14 cellular contexts compared by ENCODE assay signal in genomic region chr17:31919802-31920525, GRCh38. TPM values are rescaled to one million over a fixed set of nuclear protein-coding genes. Genes with fewer than 3 reads are reported as not detected.
DNase-seq lines count a peak whose midpoint lies in the region; ATAC-seq, FAIRE-seq and TF ChIP-seq lines count a peak whose summit lies in the region.
"Had no signal": no experiment of that assay in that cellular context is flagged by ENCODE, and none has a peak within 500 bp of the region (broad histone marks: within the 10 kb centered on the region; RNA-seq: fewer than 3 reads in every experiment).

No MANE protein-coding gene starts in this region.

- no peaks in the 10 kb centered on the region for H3K79me2 ChIP-seq in K562 (ENCODE audit: control insufficient read depth, insufficient read depth, low read length)

- H4K20me1 ChIP-seq in K562 (replicated peaks; ENCODE audit: control insufficient read depth, insufficient read depth, low read length) = no peaks in the 10 kb centered on the region

- DNase-seq in activated CD4-positive, alpha-beta memory T cell treated with anti-CD3 and anti-CD28 coated beads for 36 hours = peak; percentile 43
- DNase-seq in activated CD4-positive, alpha-beta memory T cell treated with anti-CD3 and anti-CD28 coated beads, Interleukin-2, amount 10 ng/mL, durations not matched to agents 7 days and 5 days = no peak
- DNase-seq in Panc1 (ENCODE audit: low read depth, low spot score) = no peak
- no peak for DNase-seq in K562 (ENCODE audit: extremely low read depth in 1 of 4, low spot score in 3 of 4)
- peak; percentile 27 for DNase-seq in stimulated activated CD4-positive, alpha-beta T cell treated with anti-CD3 and anti-CD28 coated beads, Interleukin-1b, Interleukin-23, amount 100 ng/mL, for 48 hours
- DNase-seq in GOT3 (lab: John Stamatoyannopoulos, UW) = no peak
- no peak for DNase-seq in LoVo (ENCODE audit: low spot score)
- DNase-seq: ACHN; central memory CD4-positive, alpha-beta T cell; DMS 273 treated with DMSO at 0.1 percent for 48 hours; kidney; NCI-H2029; upper lobe of left lung had no signal

- H3K4me3 Mint-ChIP-seq in activated CD4-positive, alpha-beta memory T cell treated with anti-CD3 and anti-CD28 coated beads for 36 hours = peak overlapping the region; percentile 30
- no peak overlapping the region for H3K4me3 Mint-ChIP-seq in activated CD4-positive, alpha-beta memory T cell treated with anti-CD3 and anti-CD28 coated beads, Interleukin-2, amount 10 ng/mL, durations not matched to agents 7 days and 5 days

- no peaks in the 10 kb centered on the region for H3K9me3 Mint-ChIP-seq in activated CD4-positive, alpha-beta memory T cell treated with anti-CD3 and anti-CD28 coated beads for 36 hours
- no peaks in the 10 kb centered on the region for H3K9me3 Mint-ChIP-seq in activated CD4-positive, alpha-beta memory T cell treated with anti-CD3 and anti-CD28 coated beads, Interleukin-2, amount 10 ng/mL, durations not matched to agents 7 days and 5 days

- BruUV-seq in Panc1 (replicated peaks; lab: Mats Ljungman, UMichigan) (no TSS peak), K562 (replicated peaks; lab: Mats Ljungman, UMichigan) (no TSS peak)

- no peak for TF ChIP-seq POLR2A in K562 (conservative IDR thresholded peaks at IDR 0.05)

- H3K9ac ChIP-seq in K562 (ENCODE audit: insufficient read depth in 1 of 2, low read depth in 2 of 2, low read length in 2 of 2) = no peak overlapping the region

- no peaks in the 10 kb centered on the region for H3K36me3 Mint-ChIP-seq in activated CD4-positive, alpha-beta memory T cell treated with anti-CD3 and anti-CD28 coated beads for 36 hours
- no peaks in the 10 kb centered on the region for H3K36me3 Mint-ChIP-seq in activated CD4-positive, alpha-beta memory T cell treated with anti-CD3 and anti-CD28 coated beads, Interleukin-2, amount 10 ng/mL, durations not matched to agents 7 days and 5 days (ENCODE audit: low read depth)

- FAIRE-seq in K562 (lab: Jason Lieb, UNC) = no peak
- FAIRE-seq: kidney had no signal

- H3K27me3 ChIP-seq in Panc1 (ENCODE audit: control insufficient read depth, insufficient read depth, low read length) (no peaks in the 10 kb centered on the region), K562 (ENCODE audit: control insufficient read depth in 2 of 2, insufficient read depth in 2 of 2, low read length in 2 of 2) (no peaks in the 10 kb centered on the region)

- no peak for TF ChIP-seq CTCF in Panc1 (IDR thresholded peaks at IDR 0.05)
- no peak for TF ChIP-seq CTCF in K562 (IDR thresholded peaks at IDR 0.05 in 2 of 3, conservative IDR thresholded peaks at IDR 0.05 in 1 of 3; ENCODE audit: insufficient read depth in 2 of 3, low read depth in 1 of 3, low read length in 3 of 3)

- no peak overlapping the region for H3K27ac ChIP-seq in Panc1 (ENCODE audit: low read length)
- H3K27ac ChIP-seq in K562 (ENCODE audit: extremely low read depth, low read depth, low read length) = no peak overlapping the region
- H3K27ac ChIP-seq: upper lobe of left lung had no signal

- H3K36me3 ChIP-seq in Panc1 (ENCODE audit: control insufficient read depth, insufficient read depth, low read length) = no peaks in the 10 kb centered on the region
- no peaks in the 10 kb centered on the region for H3K36me3 ChIP-seq in K562 (ENCODE audit: control insufficient read depth, insufficient read depth, low read length)
- H3K36me3 ChIP-seq: upper lobe of left lung had no signal

- H3K4me1 Mint-ChIP-seq in activated CD4-positive, alpha-beta memory T cell treated with anti-CD3 and anti-CD28 coated beads for 36 hours (ENCODE audit: low read depth) = peaks cover 17% of the 10 kb centered on the region
- H3K4me1 Mint-ChIP-seq in activated CD4-positive, alpha-beta memory T cell treated with anti-CD3 and anti-CD28 coated beads, Interleukin-2, amount 10 ng/mL, durations not matched to agents 7 days and 5 days = peaks cover 6% of the 10 kb centered on the region

- peak overlapping the region; percentile 74 for H3K27ac Mint-ChIP-seq in activated CD4-positive, alpha-beta memory T cell treated with anti-CD3 and anti-CD28 coated beads for 36 hours
- no peak overlapping the region for H3K27ac Mint-ChIP-seq in activated CD4-positive, alpha-beta memory T cell treated with anti-CD3 and anti-CD28 coated beads, Interleukin-2, amount 10 ng/mL, durations not matched to agents 7 days and 5 days

- H3K4me1 ChIP-seq in Panc1 (ENCODE audit: control insufficient read depth, insufficient read depth, low read length) (no peaks in the 10 kb centered on the region), K562 (replicated peaks in 1 of 2; ENCODE audit: control insufficient read depth in 2 of 2, insufficient read depth in 2 of 2, low read length in 2 of 2) (peaks cover 0 to 4% of the 10 kb centered on the region in 2 experiments; a peak in 2 of 5 replicates)

- intact Hi-C loops in activated CD4-positive, alpha-beta memory T cell treated with anti-CD3 and anti-CD28 coated beads for 36 hours (cut with micrococcal nuclease) = loop anchor here (2.0 kb wide), 1 partner anchor 19 kb away; the partner anchor contains the start of gene UTP6
- intact Hi-C loops in Panc1 (cut with micrococcal nuclease; ENCODE audit: unreplicated experiment) = no loop called here
- intact Hi-C loops in K562 (cut with micrococcal nuclease) = no loop called here

- TF ChIP-seq EP300 in K562 (IDR thresholded peaks at IDR 0.05; ENCODE audit: low read length) = no peak

- CTCF ChIA-PET in activated CD4-positive, alpha-beta memory T cell treated with anti-CD3 and anti-CD28 coated beads for 36 hours (lab: Charles Lee) = no interaction called here
- CTCF ChIA-PET in activated CD4-positive, alpha-beta memory T cell treated with anti-CD3 and anti-CD28 coated beads, Interleukin-2, amount 10 ng/mL, durations not matched to agents 7 days and 5 days (lab: Charles Lee) = no interaction called here
- CTCF ChIA-PET in Panc1 (lab: Charles Lee) = no interaction called here
- CTCF ChIA-PET in K562 (lab: Yijun Ruan, JAX; ENCODE audit: low intra/inter-chr PET ratio) = no interaction called here

- H3K9me3 ChIP-seq in Panc1 (ENCODE audit: control insufficient read depth, insufficient read depth, low read depth, low read length) = no peaks in the 10 kb centered on the region
- no peaks in the 10 kb centered on the region for H3K9me3 ChIP-seq in K562 (replicated peaks; ENCODE audit: control insufficient read depth, insufficient read depth, low read depth, low read length)
- H3K9me3 ChIP-seq: upper lobe of left lung had no signal

- H2AFZ ChIP-seq in K562 (ENCODE audit: low read depth, low read length) = peak overlapping the region; percentile 37; the same call in 1 of the 2 replicates

- no peak overlapping the region for H3K4me2 ChIP-seq in K562 (ENCODE audit: insufficient read depth, low read length)

- WGBS in K562 (ENCODE audit: insufficient coverage, low coverage, missing lambda C conversion rate) = 52% methylated on average over 10 of the region's 10 CpGs

- H3K4me3 ChIP-seq in Panc1 (ENCODE audit: low read depth in 2 of 2, low read length in 2 of 2) (no peak overlapping the region), K562 (no peak overlapping the region)
- H3K4me3 ChIP-seq: upper lobe of left lung had no signal

- H3K9me1 ChIP-seq in K562 (ENCODE audit: control insufficient read depth, insufficient read depth, low read length) = no peaks in the 10 kb centered on the region

- POLR2A ChIA-PET in activated CD4-positive, alpha-beta memory T cell treated with anti-CD3 and anti-CD28 coated beads for 36 hours (lab: Charles Lee) = no interaction called here
- POLR2A ChIA-PET in activated CD4-positive, alpha-beta memory T cell treated with anti-CD3 and anti-CD28 coated beads, Interleukin-2, amount 10 ng/mL, durations not matched to agents 7 days and 5 days (lab: Charles Lee) = no interaction called here
- POLR2A ChIA-PET in Panc1 (lab: Charles Lee) = no interaction called here
- POLR2A ChIA-PET in K562 (lab: Yijun Ruan, JAX) = no interaction called here

- in situ Hi-C loops in Panc1 (cut with HindIII; ENCODE audit: low pct_unique_long_range_greater_than_20kb, low sequenced_read_pairs) (no loop called here), K562 (cut with MboI) (no loop called here)

- TF ChIP-seq RAD21 in K562 (CRISPR knock-in tag; conservative IDR thresholded peaks at IDR 0.05 in 1 of 2, IDR thresholded peaks at IDR 0.05 in 1 of 2) = no peak

- peak; percentile 37; the same call in 1 of the 2 replicates for ATAC-seq in Panc1
- no peak for ATAC-seq in K562
- no peak for ATAC-seq in HG02970 (IDR thresholded peaks at IDR 0.05; ENCODE audit: low FRiP score, unreplicated experiment)

- peaks cover 21% of the 10 kb centered on the region for H3K27me3 Mint-ChIP-seq in activated CD4-positive, alpha-beta memory T cell treated with anti-CD3 and anti-CD28 coated beads for 36 hours
- H3K27me3 Mint-ChIP-seq in activated CD4-positive, alpha-beta memory T cell treated with anti-CD3 and anti-CD28 coated beads, Interleukin-2, amount 10 ng/mL, durations not matched to agents 7 days and 5 days = peaks cover 24% of the 10 kb centered on the region

RNA-seq across cellular contexts. Expression of gene SUZ12, which starts 16.8 kb away (rescaled TPM):
- total RNA-seq in activated CD4-positive, alpha-beta memory T cell treated with anti-CD3 and anti-CD28 coated beads for 36 hours = 10 to 100 TPM; 59.5 to 65.5 TPM
- 10 to 100 TPM; 60.1 to 61.2 TPM for total RNA-seq in activated CD4-positive, alpha-beta memory T cell treated with anti-CD3 and anti-CD28 coated beads, Interleukin-2, amount 10 ng/mL, durations not matched to agents 7 days and 5 days
- 68.3 TPM for total RNA-seq in Panc1 (2021; ENCODE audit: unreplicated experiment)
- polyA plus RNA-seq in Panc1 (2012; ENCODE audit: insufficient read length) = 20.1 TPM
- total RNA-seq in K562 (2011; cell fraction: chromatin; rRNA removed; ENCODE audit: low replicate concordance) = 25.3 and 93.4 TPM in 2 replicates
- 17.5 and 19.6 TPM in 2 replicates for total RNA-seq in K562 (2011; cell fraction: nucleolus; rRNA removed)
- total RNA-seq in K562 (2011; cell fraction: nucleoplasm; rRNA removed) = 36.7 and 56.3 TPM in 2 replicates
- 16.9 and 22.2 TPM in 2 replicates for total RNA-seq in K562 (2014; rRNA removed)
- total RNA-seq in K562 (2014; rRNA removed; fragmentation: Illumina TruSeq; extraction: Trizol) = 64.3 and 73.2 TPM in 2 replicates
- 52.4 and 56.4 TPM in 2 replicates for total RNA-seq in K562 (2015; rRNA removed; fragmentation: Illumina TruSeq; extraction: Trizol)
- 45.6 and 48.3 TPM in 2 replicates for total RNA-seq in K562 (2021)
- 22.3 and 47.2 TPM in 2 replicates for polyA plus RNA-seq in K562 (2011; rRNA removed)
- polyA plus RNA-seq in K562 (2011; cell fraction: cytosol; rRNA removed) = 7.2 and 8.9 TPM in 2 replicates
- 17.9 and 19.5 TPM in 2 replicates for polyA plus RNA-seq in K562 (2011; cell fraction: nucleus; rRNA removed)
- polyA plus RNA-seq in K562 (2012) = 32.1 and 33.4 TPM in 2 replicates
- polyA plus RNA-seq in K562 (2014; fragmentation: Illumina TruSeq; extraction: Trizol) = 50.4 and 59.7 TPM in 2 replicates
- polyA plus RNA-seq in K562 (2014; fragmentation: Nextera tagmentation; extraction: Ambion mirVana) = 10 to 100 TPM; 19.5 to 21.9 TPM
- 33.3 and 34.1 TPM in 2 replicates for polyA plus RNA-seq in K562 (2014; rRNA removed)
- 39.5 and 51.7 TPM in 2 replicates for polyA minus RNA-seq in K562 (2011; rRNA and poly(A)+ RNA removed)
- polyA minus RNA-seq in K562 (2011; cell fraction: cytosol; rRNA and poly(A)+ RNA removed) = 14.1 and 29.7 TPM in 2 replicates
- polyA minus RNA-seq in K562 (2011; cell fraction: nucleus; rRNA and poly(A)+ RNA removed) = 9.3 and 12.0 TPM in 2 replicates

RNA-seq across cellular contexts. Expression of gene UTP6, which starts 18.5 kb away (rescaled TPM):
- 100 to 1,000 TPM in 1 of 2 experiments, 10 to 100 TPM in 1; 99.4 to 109 TPM for total RNA-seq in activated CD4-positive, alpha-beta memory T cell treated with anti-CD3 and anti-CD28 coated beads for 36 hours
- total RNA-seq in activated CD4-positive, alpha-beta memory T cell treated with anti-CD3 and anti-CD28 coated beads, Interleukin-2, amount 10 ng/mL, durations not matched to agents 7 days and 5 days = 10 to 100 TPM; 67.3 to 73.0 TPM
- total RNA-seq in Panc1 (2021; ENCODE audit: unreplicated experiment) (131 TPM), K562 (2014; rRNA removed) (70.4 and 78.3 TPM in 2 replicates), K562 (2014; rRNA removed; fragmentation: Illumina TruSeq; extraction: Trizol) (136 and 190 TPM in 2 replicates), K562 (2015; rRNA removed; fragmentation: Illumina TruSeq; extraction: Trizol) (85.8 and 107 TPM in 2 replicates), K562 (2021) (156 and 160 TPM in 2 replicates)
- 65.1 TPM for polyA plus RNA-seq in Panc1 (2012; ENCODE audit: insufficient read length)
- 87.6 and 168 TPM in 2 replicates for total RNA-seq in K562 (2011; cell fraction: chromatin; rRNA removed; ENCODE audit: low replicate concordance)
- total RNA-seq in K562 (2011; cell fraction: nucleolus; rRNA removed) = 46.0 and 46.2 TPM in 2 replicates
- total RNA-seq in K562 (2011; cell fraction: nucleoplasm; rRNA removed) = 64.0 and 84.8 TPM in 2 replicates
- polyA plus RNA-seq in K562 (2011; rRNA removed) (53.8 and 122 TPM in 2 replicates), K562 (2014; fragmentation: Illumina TruSeq; extraction: Trizol) (93.2 and 93.6 TPM in 2 replicates), K562 (2014; fragmentation: Nextera tagmentation; extraction: Ambion mirVana) (100 to 1,000 TPM; 204 to 330 TPM), K562 (2014; rRNA removed) (131 and 142 TPM in 2 replicates)
- 6.9 and 14.5 TPM in 2 replicates for polyA plus RNA-seq in K562 (2011; cell fraction: cytosol; rRNA removed)
- 29.7 and 32.9 TPM in 2 replicates for polyA plus RNA-seq in K562 (2011; cell fraction: nucleus; rRNA removed)
- 75.6 and 127 TPM in 2 replicates for polyA plus RNA-seq in K562 (2012)
- 43.9 and 58.6 TPM in 2 replicates for polyA minus RNA-seq in K562 (2011; rRNA and poly(A)+ RNA removed)
- 16.8 and 34.3 TPM in 2 replicates for polyA minus RNA-seq in K562 (2011; cell fraction: cytosol; rRNA and poly(A)+ RNA removed)
- 12.1 and 13.9 TPM in 2 replicates for polyA minus RNA-seq in K562 (2011; cell fraction: nucleus; rRNA and poly(A)+ RNA removed)

Comparison
In these comparisons a context has a peak if more than half of its experiments do, and no peak if none do; other contexts are left out.
1. DNase-seq: peak in activated CD4-positive, alpha-beta memory T cell treated with anti-CD3 and anti-CD28 coated beads for 36 hours (single experiment) and stimulated activated CD4-positive, alpha-beta T cell treated with anti-CD3 and anti-CD28 coated beads, Interleukin-1b, Interleukin-23, amount 100 ng/mL, for 48 hours (single experiment); none in activated CD4-positive, alpha-beta memory T cell treated with anti-CD3 and anti-CD28 coated beads, Interleukin-2, amount 10 ng/mL, durations not matched to agents 7 days and 5 days (single experiment), Panc1 (single experiment), K562 (0 of 4), GOT3 (single experiment) and LoVo (single experiment).